Comparison of ENCODE assay signal across 18 cellular contexts in genomic region chr11:10225553-10225952, GRCh38.
"Had no signal": no experiment of that assay in that cellular context is flagged by ENCODE, and none has a peak within 500 bp of the region (broad histone marks: within the 10 kb centered on the region; RNA-seq: fewer than 3 reads in every experiment).

No MANE protein-coding gene starts in this region.

- ATAC-seq: activated CD4-positive, alpha-beta T cell treated with anti-CD3 and anti-CD28 coated beads for 36 hours; activated naive CD4-positive, alpha-beta T cell treated with anti-CD3 and anti-CD28 coated beads, Interleukin-2, amount 50 U/mL, for 72 hours; body of pancreas; foreskin keratinocyte; left lung; natural killer cell; stimulated activated naive CD8-positive, alpha-beta T cell treated with anti-CD3 and anti-CD28 coated beads, Interleukin-15, Interleukin-2, amounts not matched to agents 100 U/mL and 50 U/mL, for 24 hours had no signal

- H3K4me1 ChIP-seq: body of pancreas, foreskin keratinocyte had no signal

- H3K4me1 Mint-ChIP-seq: activated CD4-positive, alpha-beta T cell treated with anti-CD3 and anti-CD28 coated beads for 36 hours; natural killer cell had no signal

- H3K9ac ChIP-seq: SK-N-SH had no signal

- H3K4me3 ChIP-seq: body of pancreas, coronary artery, left lung, skin epidermis, upper lobe of left lung had no signal

- H3K9me3 ChIP-seq: body of pancreas, left lung, SK-N-SH, upper lobe of left lung had no signal

- H3K36me3 ChIP-seq: left lung, upper lobe of left lung had no signal

- H3K4me3 Mint-ChIP-seq: activated CD4-positive, alpha-beta T cell treated with anti-CD3 and anti-CD28 coated beads for 36 hours; memory B cell; natural killer cell; T-helper 2 cell treated with Interferon-gamma antibody and Interleukin-4, amounts not matched to agents 5 μg/mL and 100 μg/mL, for 36 hours had no signal

- H3K27ac ChIP-seq: body of pancreas, coronary artery, foreskin keratinocyte, left lung, skin epidermis, upper lobe of left lung had no signal

- H3K27me3 ChIP-seq: body of pancreas, foreskin keratinocyte, left lung, upper lobe of left lung had no signal

- FAIRE-seq: TTC549 had no signal

- H3K36me3 Mint-ChIP-seq: natural killer cell had no signal

- H3K27ac Mint-ChIP-seq: activated CD4-positive, alpha-beta T cell treated with anti-CD3 and anti-CD28 coated beads for 36 hours; activated naive CD4-positive, alpha-beta T cell treated with anti-CD3 and anti-CD28 coated beads, Interleukin-2, amount 50 U/mL, for 72 hours; memory B cell; natural killer cell; T-helper 2 cell treated with Interferon-gamma antibody and Interleukin-4, amounts not matched to agents 5 μg/mL and 100 μg/mL, for 36 hours had no signal

- DNase-seq: activated CD4-positive, alpha-beta T cell treated with anti-CD3 and anti-CD28 coated beads for 36 hours; activated CD4-positive, alpha-beta T cell treated with anti-CD3 and anti-CD28 coated beads, Interleukin-2, amount 50 U/mL, for 48 hours; activated gamma-delta T cell; body of pancreas; central memory CD4-positive, alpha-beta T cell; foreskin keratinocyte; kidney; left lung; natural killer cell; SK-N-SH; stimulated activated naive CD8-positive, alpha-beta T cell treated with anti-CD3 and anti-CD28 coated beads, Interleukin-15, Interleukin-2, amounts not matched to agents 100 U/mL and 50 U/mL, for 24 hours; upper lobe of left lung had no signal

- H3K9me3 Mint-ChIP-seq: natural killer cell; T-helper 2 cell treated with Interferon-gamma antibody and Interleukin-4, amounts not matched to agents 5 μg/mL and 100 μg/mL, for 36 hours had no signal

- H3K4me2 ChIP-seq: SK-N-SH had no signal

- H3K27me3 Mint-ChIP-seq: activated CD4-positive, alpha-beta T cell treated with anti-CD3 and anti-CD28 coated beads for 36 hours; memory B cell had no signal
